8 cellular contexts compared by ENCODE assay signal in genomic region chr16:70685938-70686375, GRCh38. TPM values are rescaled to one million over a fixed set of nuclear protein-coding genes. Genes with fewer than 3 reads are reported as not detected.
DNase-seq lines count a peak whose midpoint lies in the region; ATAC-seq, FAIRE-seq and TF ChIP-seq lines count a peak whose summit lies in the region.

MTSS2 (minus strand) TSS chr16:70686053; CDS start chr16:70685791, 262 bp downstream.

- 1% methylated on average over 72 of the region's 72 CpGs for WGBS in sigmoid colon, 2 donors

- peak within 1 kb of the TSS in 1 of 8 donors; percentile 42 for H3K27ac Mint-ChIP-seq in CD8-positive, alpha-beta memory T cell

- H3K4me3 Mint-ChIP-seq in CD8-positive, alpha-beta memory T cell, result peak within 1 kb of the TSS in 6 of 7 donors; percentile 59 to 83 (median 66)

- H3K9me3 ChIP-seq in CD8-positive, alpha-beta memory T cell (ENCODE audit: low read length), result no peaks in the 10 kb centered on the region
- no peaks in the 10 kb centered on the region for H3K9me3 ChIP-seq in iPS-18a (ENCODE audit: control insufficient read depth, low read depth, low read length)
- H3K9me3 ChIP-seq in sigmoid colon, result no peaks in the 10 kb centered on the region

- TF ChIP-seq POLR2A in sigmoid colon (IDR thresholded peaks at IDR 0.05), result peak in 1 of 2 donors; percentile 11

- peaks cover 7% of the 10 kb centered on the region for H3K27me3 ChIP-seq in CD8-positive, alpha-beta memory T cell (ENCODE audit: insufficient read depth, low read length, poor library complexity, severe bottlenecking)
- peaks cover 5% of the 10 kb centered on the region for H3K27me3 ChIP-seq in iPS-18a (ENCODE audit: control insufficient read depth, insufficient read depth, low read length)
- no peaks in the 10 kb centered on the region for H3K27me3 ChIP-seq in sigmoid colon

- H3K36me3 ChIP-seq in CD8-positive, alpha-beta memory T cell (ENCODE audit: insufficient read depth, low read length), result no peaks in the 10 kb centered on the region
- H3K36me3 ChIP-seq in iPS-18a (ENCODE audit: control insufficient read depth, low read depth, low read length), result no peaks in the 10 kb centered on the region
- no peaks in the 10 kb centered on the region for H3K36me3 ChIP-seq in sigmoid colon

- H3K9me3 Mint-ChIP-seq in CD8-positive, alpha-beta memory T cell, result no peaks in the 10 kb centered on the region

- peaks cover 3 to 10% (median 6%) of the 10 kb centered on the region in 3 donors for H3K4me1 Mint-ChIP-seq in CD8-positive, alpha-beta memory T cell

- intact Hi-C loops in sigmoid colon (cut with DNase I), result no loop called here

- no peak for TF ChIP-seq EP300 in sigmoid colon (IDR thresholded peaks at IDR 0.05)

- no peak for ATAC-seq in GM21786 (IDR thresholded peaks at IDR 0.05; ENCODE audit: unreplicated experiment)
- no peak for ATAC-seq in HG02981 (IDR thresholded peaks at IDR 0.05; ENCODE audit: unreplicated experiment)

- FAIRE-seq in RCC 7860 (lab: Jason Lieb, UNC), result no peak

- no peak for TF ChIP-seq CTCF in cardiac fibroblast (IDR thresholded peaks at IDR 0.05; ENCODE audit: low read depth, low read length)
- no peak for TF ChIP-seq CTCF in sigmoid colon (IDR thresholded peaks at IDR 0.05)

- POLR2A ChIA-PET in CD8-positive, alpha-beta memory T cell (lab: Charles Lee), result interaction anchor here (0.6 kb wide), 1 partner anchor 85 kb away, joined by 3 read pairs; no protein-coding TSS in a partner anchor

- no peak within 1 kb of the TSS for H3K27ac ChIP-seq in CD8-positive, alpha-beta memory T cell (ENCODE audit: low read depth, low read length)
- H3K27ac ChIP-seq in iPS-18a (ENCODE audit: low read length) (no peak within 1 kb of the TSS), sigmoid colon (peak within 1 kb of the TSS; percentile 95 to 99 (median 98))

- H3K27me3 Mint-ChIP-seq in CD8-positive, alpha-beta memory T cell, result peaks cover 10 to 12% of the 10 kb centered on the region in 2 donors

- H3K4me1 ChIP-seq in CD8-positive, alpha-beta memory T cell (ENCODE audit: insufficient read depth, low read length), result no peaks in the 10 kb centered on the region
- H3K4me1 ChIP-seq in iPS-18a (ENCODE audit: control insufficient read depth, low read depth, low read length) (peaks cover 12% of the 10 kb centered on the region), sigmoid colon (peaks cover 4 to 89% (median 86%) of the 10 kb centered on the region in 4 donors)

- H3K4me3 ChIP-seq in CD8-positive, alpha-beta memory T cell (ENCODE audit: low read length), result no peak within 1 kb of the TSS
- H3K4me3 ChIP-seq in cardiac fibroblast (replicated peaks in 1 of 2; ENCODE audit: low read depth in 2 of 2, low read length in 2 of 2) (peak within 1 kb of the TSS; percentile 80 to 84), iPS-18a (ENCODE audit: low read length) (peak within 1 kb of the TSS; percentile 72), sigmoid colon (peak within 1 kb of the TSS; percentile 75 to 93 (median 84))

- peaks cover 0 to 1% (median 0%) of the 10 kb centered on the region in 3 donors for H3K36me3 Mint-ChIP-seq in CD8-positive, alpha-beta memory T cell

- CTCF ChIA-PET in CD8-positive, alpha-beta memory T cell (lab: Charles Lee), result no interaction called here

- peak in 1 of 5 donors; percentile 45 for DNase-seq in CD8-positive, alpha-beta memory T cell
- DNase-seq in HT-29 (ENCODE audit: low spot score) (peak; percentile 74), RCC 7860 (ENCODE audit: low spot score) (peak; percentile 58), cardiac fibroblast (ENCODE audit: low read depth in 2 of 2) (peak; percentile 71 to 92), sigmoid colon (peak; percentile 96)

- peak within 1 kb of the TSS; percentile 50 for H3K9ac ChIP-seq in iPS-18a (ENCODE audit: low read length)

RNA-seq across cellular contexts. Expression of gene MTSS2, which starts in this region (rescaled TPM):
- 1 to 10 TPM; 2.2 to 3.0 TPM for total RNA-seq in CD8-positive, alpha-beta memory T cell
- polyA plus RNA-seq in CD8-positive, alpha-beta memory T cell, result not detected
- 23.0 and 38.1 TPM in 2 replicates for total RNA-seq in HT-29 (2014; rRNA removed; shearing (Covaris generic))
- total RNA-seq in sigmoid colon, result 10 to 100 TPM; 36.4 to 100.0 (median 60.7) TPM
- polyA plus RNA-seq in sigmoid colon, result 10 to 100 TPM in 2 of 3 donors, 1 to 10 TPM in 1; 5.4 to 28.2 (median 10.9) TPM

Comparison
In these comparisons a context has a peak if more than half of its experiments do, and no peak if none do; other contexts are left out.
1. H3K27ac ChIP-seq: peak in sigmoid colon (4 of 4); none in CD8-positive, alpha-beta memory T cell (single experiment) and iPS-18a (single experiment).